17 cellular contexts compared by ENCODE assay signal in genomic region chr17:72169823-72170222, GRCh38. TPM values are rescaled to one million over a fixed set of nuclear protein-coding genes. Genes with fewer than 3 reads are reported as not detected.
DNase-seq lines count a peak whose midpoint lies in the region; ATAC-seq, FAIRE-seq and TF ChIP-seq lines count a peak whose summit lies in the region.
"Had no signal": no experiment of that assay in that cellular context is flagged by ENCODE, and none has a peak within 500 bp of the region (broad histone marks: within the 10 kb centered on the region; RNA-seq: fewer than 3 reads in every experiment).

No MANE protein-coding gene starts in this region.

- no peaks in the 10 kb centered on the region for H3K36me3 ChIP-seq in HEK293 (ENCODE audit: control insufficient read depth in 2 of 2, insufficient read depth in 1 of 2, low read length in 2 of 2)
- H3K36me3 ChIP-seq in GM12878 (ENCODE audit: control insufficient read depth in 2 of 2, insufficient read depth in 2 of 2, low read length in 1 of 2), result no peaks in the 10 kb centered on the region
- H3K36me3 ChIP-seq: BLaER1 had no signal

- no peak for FAIRE-seq in GM12878 (lab: Jason Lieb, UNC)
- FAIRE-seq: H1 had no signal

- H2AFZ ChIP-seq in GM12878 (ENCODE audit: control insufficient read depth, low read depth, low read length), result no peak overlapping the region

- H3K9me3 ChIP-seq in HEK293 (ENCODE audit: control insufficient read depth, insufficient read depth, low read depth, low read length), result no peaks in the 10 kb centered on the region
- no peaks in the 10 kb centered on the region for H3K9me3 ChIP-seq in GM12878 (replicated peaks; ENCODE audit: control insufficient read depth, insufficient read depth, low read length)
- H3K9me3 ChIP-seq: BLaER1 had no signal

- no peak for TF ChIP-seq EP300 in GM12878 (IDR thresholded peaks at IDR 0.05; ENCODE audit: borderline replicate concordance in 1 of 2, control insufficient read depth in 1 of 2, low read depth in 2 of 2, low read length in 2 of 2)

- no peak overlapping the region for H3K9ac ChIP-seq in GM12878 (ENCODE audit: control insufficient read depth, insufficient read depth, low read length)
- H3K9ac ChIP-seq: BLaER1, KMS-11 had no signal

- in situ Hi-C loops in GM13977 (cut with MboI; ENCODE audit: low pct_unique_long_range_greater_than_20kb, low sequenced_read_pairs, unreplicated experiment) (no loop called here), GM12878 (cut with MboI) (no loop called here)

- TF ChIP-seq CTCF in GM10266 (IDR thresholded peaks at IDR 0.05; ENCODE audit: control insufficient read depth, insufficient read depth, low read depth, missing control alignments) (no peak), GM13977 (IDR thresholded peaks at IDR 0.05; ENCODE audit: extremely low read depth, insufficient read depth, missing control alignments) (no peak), HEK293 (tag by site-specific recombination; IDR thresholded peaks at IDR 0.05) (no peak), GM12878 (IDR thresholded peaks at IDR 0.05 in 2 of 3, conservative IDR thresholded peaks at IDR 0.05 in 1 of 3; ENCODE audit: control insufficient read depth in 2 of 3, extremely low read depth in 1 of 3, insufficient read depth in 1 of 3, low read depth in 3 of 3, low read length in 3 of 3) (no peak)

- no peak overlapping the region; the same call in 1 of the 2 replicates for H3K4me2 ChIP-seq in GM12878 (ENCODE audit: control insufficient read depth, insufficient read depth)
- H3K4me2 ChIP-seq: BLaER1, KMS-11 had no signal

- no peaks in the 10 kb centered on the region for H3K79me2 ChIP-seq in GM12878 (ENCODE audit: control insufficient read depth, insufficient read depth, low read length)

- no peaks in the 10 kb centered on the region for H3K27me3 ChIP-seq in GM12878 (replicated peaks in 1 of 2; ENCODE audit: control insufficient read depth in 2 of 2, insufficient read depth in 2 of 2, low read length in 1 of 2)
- H3K27me3 ChIP-seq: BLaER1 had no signal

- H3K4me1 ChIP-seq in HEK293 (ENCODE audit: control insufficient read depth, insufficient read depth, low read length) (no peaks in the 10 kb centered on the region; the same call in 1 of the 2 replicates), GM12878 (ENCODE audit: control insufficient read depth, insufficient read depth, low read length) (no peaks in the 10 kb centered on the region)
- H3K4me1 ChIP-seq: BLaER1 had no signal

- no peak overlapping the region for H3K4me3 ChIP-seq in HEK293 (ENCODE audit: low read depth, low read length)
- H3K4me3 ChIP-seq in GM12878, result no peak overlapping the region
- H3K4me3 ChIP-seq: BLaER1 had no signal

- RAD21 ChIA-PET in GM12878 (lab: Charles Lee; ENCODE audit: unreplicated experiment), result no interaction called here

- TF ChIP-seq RAD21 in GM12878 (IDR thresholded peaks at IDR 0.05; ENCODE audit: insufficient read depth, low read depth, low read length), result no peak

- H3K27ac ChIP-seq in HEK293 (ENCODE audit: extremely low read depth, low read depth, low read length) (no peak overlapping the region), GM12878 (ENCODE audit: control insufficient read depth, insufficient read depth) (no peak overlapping the region)
- H3K27ac ChIP-seq: BLaER1, HL-60, KMS-11 had no signal

- CTCF ChIA-PET in HEK293 (lab: Yijun Ruan, JAX) (interaction anchor here (0.7 kb wide), 1 partner anchor 12 kb away, joined by 4 read pairs; no protein-coding TSS in a partner anchor), GM12878 (lab: Yijun Ruan, JAX) (no interaction called here)

- no TSS peak for BruUV-seq in GM12878 (replicated peaks; lab: Mats Ljungman, UMichigan)

- POLR2A ChIA-PET in HEK293 (lab: Yijun Ruan, JAX) (no interaction called here), GM12878 (lab: Charles Lee) (interaction anchor here (0.6 kb wide), 1 partner anchor 40 kb away, joined by 8 read pairs; no protein-coding TSS in a partner anchor)

- WGBS in GM12878 (ENCODE audit: insufficient coverage, insufficient replicate concordance, low lambda C conversion rate, missing lambda C conversion rate), result 11% methylated on average over 4 of the region's 4 CpGs

- SMC1A ChIA-PET in GM12878 (lab: Charles Lee; ENCODE audit: uncharacterized antibody, unreplicated experiment), result no interaction called here

- no peaks in the 10 kb centered on the region for H4K20me1 ChIP-seq in GM12878 (ENCODE audit: control insufficient read depth, insufficient read depth)
- H4K20me1 ChIP-seq: BLaER1 had no signal

- DNase-seq in GM10266 (ENCODE audit: extremely low spot score) (peak; percentile 25), GM13977 (ENCODE audit: low spot score) (peak; percentile 21), GM12878 (ENCODE audit: low read depth, low spot score) (no peak), GF-D8 (lab: John Stamatoyannopoulos, UW) (no peak), NCI-H69 (lab: John Stamatoyannopoulos, UW) (no peak), DMS53 (lab: John Stamatoyannopoulos, UW) (no peak)
- DNase-seq: 8988T; CD4-positive, alpha-beta memory T cell; DMS153; DMS79 treated with DMSO at 0.1 percent for 48 hours; H9 had no signal

- ATAC-seq in GM12878, result no peak

- TF ChIP-seq POLR2A in GM12878 (IDR thresholded peaks at IDR 0.05; ENCODE audit: low read depth, low read length), result no peak

- intact Hi-C loops in GM12878 (cut with micrococcal nuclease; ENCODE audit: unreplicated experiment), result no loop called here

TF ChIP-seq in HEK293, 187 proteins besides CTCF, POLR2A, EP300 and RAD21 (continues in another document):
- TF ChIP-seq ZXDB (tag by site-specific recombination; IDR thresholded peaks at IDR 0.05) (no peak), ZNF843 (tag by site-specific recombination; IDR thresholded peaks at IDR 0.05) (no peak), PRDM6 (tag by site-specific recombination; IDR thresholded peaks at IDR 0.05) (no peak), ZNF560 (tag by site-specific recombination; IDR thresholded peaks at IDR 0.05; ENCODE audit: borderline replicate concordance) (no peak)

TF ChIP-seq in GM12878, 131 proteins besides CTCF, POLR2A, EP300 and RAD21:
- TF ChIP-seq ASH2L (IDR thresholded peaks at IDR 0.05; ENCODE audit: borderline replicate concordance, low read depth) (no peak), CHD2 (IDR thresholded peaks at IDR 0.05; ENCODE audit: borderline replicate concordance, low read depth, low read length) (no peak), BCL11A (IDR thresholded peaks at IDR 0.05; ENCODE audit: low read depth, low read length) (0 out of 2 replicates have a peak, but pooled peaks have one; percentile 13), IRF4 (IDR thresholded peaks at IDR 0.05; ENCODE audit: low read depth, low read length) (no peak), RBBP5 (conservative IDR thresholded peaks at IDR 0.05) (no peak), SPI1 (IDR thresholded peaks at IDR 0.05; ENCODE audit: borderline replicate concordance, insufficient read depth, low read depth, low read length) (peak; percentile 55)

RNA-seq across cellular contexts. Expression of gene SOX9, which starts 49.0 kb away (rescaled TPM):
- total RNA-seq in GM12878 (2013; cell fraction: nucleolus; rRNA removed), result 41.0 and 44.0 TPM in 2 replicates
- total RNA-seq in GM12878 (2014; rRNA removed) (6.1 and 6.9 TPM in 2 replicates), GM12878 (2014; rRNA removed; fragmentation: Illumina TruSeq; extraction: Trizol) (4.5 and 4.7 TPM in 2 replicates), GM12878 (2021) (18.2 and 19.0 TPM in 2 replicates)
- polyA plus RNA-seq in GM12878 (2011; ENCODE audit: low read depth), result 2.5 TPM
- polyA plus RNA-seq in GM12878 (2011; rRNA removed) (3.9 and 4.6 TPM in 2 replicates), GM12878 (2014; fragmentation: Illumina TruSeq; extraction: Trizol) (6.5 and 7.2 TPM in 2 replicates), GM12878 (2014; fragmentation: Nextera tagmentation; extraction: Ambion mirVana) (1 to 10 TPM; 4.5 to 8.6 TPM), GM12878 (2014; rRNA removed) (6.4 and 7.1 TPM in 2 replicates), GM12878 (2016; fragmentation: Nextera tagmentation; extraction: Ambion mirVana) (1 to 10 TPM; 1.2 to 4.0 TPM)
- polyA plus RNA-seq in GM12878 (2011; cell fraction: cytosol; rRNA removed), result 4.7 and 5.4 TPM in 2 replicates
- polyA plus RNA-seq in GM12878 (2011; cell fraction: nucleus; rRNA removed), result 9.0 and 12.1 TPM in 2 replicates
- 5.8 and 6.1 TPM in 2 replicates for polyA plus RNA-seq in GM12878 (2012)
- 4.9 and 6.2 TPM in 2 replicates for polyA minus RNA-seq in GM12878 (2011; rRNA and poly(A)+ RNA removed)
- polyA minus RNA-seq in GM12878 (2011; cell fraction: cytosol; rRNA and poly(A)+ RNA removed), result 11.6 and 12.3 TPM in 2 replicates
- 5.4 and 7.5 TPM in 2 replicates for polyA minus RNA-seq in GM12878 (2011; cell fraction: nucleus; rRNA and poly(A)+ RNA removed)
- total RNA-seq: CD4-positive, alpha-beta memory T cell had no signal
- polyA plus RNA-seq: CD14-positive monocyte; CD4-positive, alpha-beta memory T cell had no signal

Comparison
In these comparisons a context has a peak if more than half of its experiments do, and no peak if none do; other contexts are left out.
1. DNase-seq: peak in GM10266 (single experiment) and GM13977 (single experiment); none in GM12878 (single experiment), GF-D8 (single experiment), NCI-H69 (single experiment) and DMS53 (single experiment).